Comparison of ENCODE assay signal across 17 cellular contexts in genomic region chr1:157194739-157195520, GRCh38. TPM values are rescaled to one million over a fixed set of nuclear protein-coding genes. Genes with fewer than 3 reads are reported as not detected.
A peak's percentile ranks its signal among the peaks of the same experiment; 100 is the strongest.
DNase-seq lines count a peak whose midpoint lies in the region; ATAC-seq and TF ChIP-seq lines count a peak whose summit lies in the region.
"Had no signal": no experiment of that assay in that cellular context is flagged by ENCODE, and none has a peak within 500 bp of the region (broad histone marks: within the 10 kb centered on the region; RNA-seq: fewer than 3 reads in every experiment).

No MANE protein-coding gene starts in this region.

- 94% methylated on average over 40 to 67 of the region's 67 CpGs for WGBS in endodermal cell (ENCODE audit: insufficient coverage in 1 of 2, insufficient read length in 1 of 2), 2 experiments
- WGBS in neuronal stem cell (ENCODE audit: extremely low coverage in 2 of 2, insufficient read length in 2 of 2, insufficient replicate concordance in 1 of 2), 2 donors, result no CpG with 5 or more reads among the region's 67 CpGs

- peak overlapping the region; percentile 10 for H2AK5ac ChIP-seq in neuronal stem cell (ENCODE audit: low read depth, low read length)

- H3K27me3 ChIP-seq in endodermal cell (ENCODE audit: control insufficient read depth, insufficient read depth, low read length, poor library complexity, severe bottlenecking) (no peaks in the 10 kb centered on the region), neuronal stem cell (ENCODE audit: control insufficient read depth in 3 of 3, insufficient read depth in 3 of 3, low read depth in 1 of 3, low read length in 3 of 3) (peaks cover 0 to 23% (median 0%) of the 10 kb centered on the region in 3 experiments)

- peaks cover 11% of the 10 kb centered on the region for H3K4me1 Mint-ChIP-seq in stimulated activated naive CD8-positive, alpha-beta T cell treated with anti-CD3 and anti-CD28 coated beads, Interleukin-15, amount 100 ng/mL, for 72 hours
- H3K4me1 Mint-ChIP-seq in endodermal cell, result peaks cover 15% of the 10 kb centered on the region

- H3K36me3 Mint-ChIP-seq in endodermal cell (ENCODE audit: low read depth), result no peaks in the 10 kb centered on the region

- no peak for DNase-seq in stimulated activated naive CD8-positive, alpha-beta T cell treated with anti-CD3 and anti-CD28 coated beads, Interleukin-15, amount 100 ng/mL, for 72 hours
- DNase-seq in stimulated activated naive CD8-positive, alpha-beta T cell treated with anti-CD3 and anti-CD28 coated beads, Interleukin-15, Interleukin-2, amounts not matched to agents 100 U/mL and 50 U/mL, for 24 hours, result no peak
- DNase-seq in endodermal cell (peak; percentile 57), neuronal stem cell (ENCODE audit: low spot score) (no peak), AG20443 (ENCODE audit: low spot score) (no peak), Ammon's horn (ENCODE audit: low spot score) (no peak), GM19238 (ENCODE audit: insufficient read length, low spot score) (no peak)
- DNase-seq: COR-L47, HCEC 1CT, MV-4-11, NCI-H1417, NCI-H187 treated with DMSO at 0.1 percent for 48 hours, NCI-H526 treated with DMSO at 0.1 percent for 48 hours, SHP77 had no signal

- H3K4me1 ChIP-seq in endodermal cell (ENCODE audit: control insufficient read depth, insufficient read depth, low read length) (no peaks in the 10 kb centered on the region), neuronal stem cell (ENCODE audit: control insufficient read depth in 2 of 2, insufficient read depth in 1 of 2, low read depth in 1 of 2, low read length in 2 of 2) (peaks cover 0 to 6% of the 10 kb centered on the region in 2 donors)

- no peak overlapping the region for H3K27ac Mint-ChIP-seq in stimulated activated naive CD8-positive, alpha-beta T cell treated with anti-CD3 and anti-CD28 coated beads, Interleukin-15, amount 100 ng/mL, for 72 hours
- no peak overlapping the region for H3K27ac Mint-ChIP-seq in endodermal cell
- H3K27ac Mint-ChIP-seq: CD14-positive monocyte had no signal

- no peak overlapping the region for H4K8ac ChIP-seq in neuronal stem cell (ENCODE audit: low read depth, low read length)

- H3K14ac ChIP-seq in neuronal stem cell (ENCODE audit: low read length), result peak overlapping the region; percentile 82

- peak overlapping the region; percentile 77 for H2BK5ac ChIP-seq in neuronal stem cell (ENCODE audit: low read length)

- TF ChIP-seq CTCF in endodermal cell (conservative IDR thresholded peaks at IDR 0.05), result no peak

- H3K9ac ChIP-seq in endodermal cell (ENCODE audit: extremely low read depth, low read length, poor library complexity, severe bottlenecking), result no peak overlapping the region
- H3K9ac ChIP-seq in neuronal stem cell (ENCODE audit: low read depth, low read length, poor library complexity), result no peak overlapping the region

- H2BK15ac ChIP-seq in neuronal stem cell (ENCODE audit: low read length), result peak overlapping the region; percentile 94

- no peak overlapping the region for H3K4me3 ChIP-seq in endodermal cell (ENCODE audit: low read length)
- no peak overlapping the region for H3K4me3 ChIP-seq in neuronal stem cell (ENCODE audit: low read length in 2 of 2)
- H3K4me3 ChIP-seq: K562 had no signal

- H3K27me3 Mint-ChIP-seq in stimulated activated naive CD8-positive, alpha-beta T cell treated with anti-CD3 and anti-CD28 coated beads, Interleukin-15, amount 100 ng/mL, for 72 hours, result peaks cover 50% of the 10 kb centered on the region
- peaks cover 15% of the 10 kb centered on the region for H3K27me3 Mint-ChIP-seq in endodermal cell (ENCODE audit: insufficient read depth)

- H3K79me1 ChIP-seq in neuronal stem cell (ENCODE audit: low read depth, low read length), result no peaks in the 10 kb centered on the region

- H4K91ac ChIP-seq in neuronal stem cell (ENCODE audit: low read depth, low read length, poor library complexity), result no peak overlapping the region

- no peaks in the 10 kb centered on the region for H3K9me3 Mint-ChIP-seq in stimulated activated naive CD8-positive, alpha-beta T cell treated with anti-CD3 and anti-CD28 coated beads, Interleukin-15, amount 100 ng/mL, for 72 hours
- no peaks in the 10 kb centered on the region for H3K9me3 Mint-ChIP-seq in endodermal cell

- H3K27ac ChIP-seq in endodermal cell (ENCODE audit: low read depth, low read length) (no peak overlapping the region), neuronal stem cell (replicated peaks; ENCODE audit: low read length) (no peak overlapping the region)
- H3K27ac ChIP-seq: HL-60 had no signal

- ATAC-seq in stimulated activated naive CD8-positive, alpha-beta T cell treated with anti-CD3 and anti-CD28 coated beads, Interleukin-15, amount 100 ng/mL, for 72 hours, result peak; percentile 29
- no peak for ATAC-seq in stimulated activated naive CD8-positive, alpha-beta T cell treated with anti-CD3 and anti-CD28 coated beads, Interleukin-15, Interleukin-2, amounts not matched to agents 100 U/mL and 50 U/mL, for 24 hours
- ATAC-seq: K562 had no signal

- H2AFZ ChIP-seq in neuronal stem cell (ENCODE audit: low read length), result no peak overlapping the region

- H3K36me3 ChIP-seq in endodermal cell (ENCODE audit: control insufficient read depth, insufficient read depth, low read length) (no peaks in the 10 kb centered on the region), neuronal stem cell (replicated peaks in 1 of 2; ENCODE audit: control insufficient read depth in 2 of 2, insufficient read depth in 2 of 2, low read length in 2 of 2) (no peaks in the 10 kb centered on the region)

- peak overlapping the region; percentile 37 for H3K23ac ChIP-seq in neuronal stem cell (ENCODE audit: low read depth, low read length, poor library complexity)

- no peaks in the 10 kb centered on the region for H3K9me3 ChIP-seq in endodermal cell (ENCODE audit: control insufficient read depth, low read length)
- no peaks in the 10 kb centered on the region for H3K9me3 ChIP-seq in neuronal stem cell (replicated peaks in 1 of 2; ENCODE audit: control insufficient read depth in 2 of 2, insufficient read depth in 1 of 2, low read depth in 1 of 2, low read length in 2 of 2)

- H3K4me2 ChIP-seq in neuronal stem cell (ENCODE audit: insufficient read depth, low read length, poor library complexity, severe bottlenecking), result no peak overlapping the region

- H3K4ac ChIP-seq in neuronal stem cell (ENCODE audit: low read length), result no peak overlapping the region

- no peak overlapping the region for H3K4me3 Mint-ChIP-seq in stimulated activated naive CD8-positive, alpha-beta T cell treated with anti-CD3 and anti-CD28 coated beads, Interleukin-15, amount 100 ng/mL, for 72 hours
- H3K4me3 Mint-ChIP-seq in endodermal cell, result no peak overlapping the region

- H2BK120ac ChIP-seq in neuronal stem cell (ENCODE audit: low read depth, low read length), result no peak overlapping the region

- no peak overlapping the region for H3K18ac ChIP-seq in neuronal stem cell (ENCODE audit: low read length)

- no peak overlapping the region for H2BK12ac ChIP-seq in neuronal stem cell (ENCODE audit: low read length)

RNA-seq across cellular contexts. Expression of gene ETV3, which starts 56.7 kb away (rescaled TPM):
- 10 to 100 TPM; 26.9 to 40.6 TPM for total RNA-seq in endodermal cell
- 18.1 TPM for polyA plus RNA-seq in endodermal cell (2013, experiment 1 of 2)
- 17.5 TPM for polyA plus RNA-seq in endodermal cell (2013, experiment 2 of 2)
- polyA plus RNA-seq in neuronal stem cell (2013, experiment 1 of 2), result 6.7 TPM
- 6.9 TPM for polyA plus RNA-seq in neuronal stem cell (2013, experiment 2 of 2)
